2 cellular contexts compared by ENCODE assay signal in genomic region chr10:79838441-79838840, GRCh38. TPM values are rescaled to one million over a fixed set of nuclear protein-coding genes. Genes with fewer than 3 reads are reported as not detected.
"Had no signal": no experiment of that assay in that cellular context is flagged by ENCODE, and none has a peak within 500 bp of the region (broad histone marks: within the 10 kb centered on the region; RNA-seq: fewer than 3 reads in every experiment).

No MANE protein-coding gene starts in this region.

RNA-seq across cellular contexts. Expression of gene NUTM2E, which starts 11.9 kb away (rescaled TPM):
- total RNA-seq: activated CD8-positive, alpha-beta memory T cell treated with anti-CD3 and anti-CD28 coated beads for 36 hours; T-helper 1 cell treated with Interleukin-12 subunit alpha and Interleukin-12 subunit beta and Interleukin-4 antibody, amounts not matched to agents 30 ng/mL and 1 ng/mL, for 36 hours had no signal
